ENCODE assay signal across 9 cellular contexts in genomic region chr4:119299221-119300071, GRCh38. TPM values are rescaled to one million over a fixed set of nuclear protein-coding genes. Genes with fewer than 3 reads are reported as not detected.
A peak's percentile ranks its signal among the peaks of the same experiment; 100 is the strongest.
DNase-seq lines count a peak whose midpoint lies in the region; ATAC-seq, FAIRE-seq and TF ChIP-seq lines count a peak whose summit lies in the region.
"Had no signal": no experiment of that assay in that cellular context is flagged by ENCODE, and none has a peak within 500 bp of the region (broad histone marks: within the 10 kb centered on the region; RNA-seq: fewer than 3 reads in every experiment).

No MANE protein-coding gene starts in this region.

- CTCF ChIA-PET in HepG2 (lab: Yijun Ruan, JAX; ENCODE audit: low intra/inter-chr PET ratio, low total read pairs) = no interaction called here

- POLR2A ChIA-PET in HepG2 (lab: Yijun Ruan, JAX) = interaction anchor here (0.9 to 2.7 kb wide), 5 partner anchors 8 to 156 kb away, joined by 3 to 30 read pairs (median 4); partner anchors contain the start of gene USP53

- no peak for DNase-seq in brain microvascular endothelial cell
- peak; percentile 54 for DNase-seq in HepG2 (ENCODE audit: low spot score)
- DNase-seq in midbrain (lab: John Stamatoyannopoulos, UW) = no peak
- no peak for DNase-seq in stimulated activated CD4-positive, alpha-beta T cell treated with anti-CD3 and anti-CD28 coated beads, Interleukin-4, amount 100 ng/mL, for 24 hours

- no peaks in the 10 kb centered on the region for H3K9me3 ChIP-seq in DOHH2 (ENCODE audit: control insufficient read depth, insufficient read depth, low read length)
- H3K9me3 ChIP-seq in HUES64 (ENCODE audit: insufficient read depth, low read depth, low read length) = no peaks in the 10 kb centered on the region
- no peaks in the 10 kb centered on the region for H3K9me3 ChIP-seq in HepG2 (ENCODE audit: low read length)
- H3K9me3 ChIP-seq in thymus (ENCODE audit: control insufficient read depth) = no peaks in the 10 kb centered on the region

- H3K4me3 ChIP-seq in DOHH2 (ENCODE audit: low read length) (peak overlapping the region; percentile 95), HUES64 (ENCODE audit: low read length) (peak overlapping the region; percentile 89), brain microvascular endothelial cell (ENCODE audit: low read depth, low read length) (peak overlapping the region; percentile 89), HepG2 (replicated peaks in 1 of 3; ENCODE audit: insufficient read depth in 1 of 3, low read depth in 2 of 3, low read length in 3 of 3) (peak overlapping the region; percentile 85 to 100 (median 91)), thymus (ENCODE audit: low read length) (peak overlapping the region; percentile 90)

- H3K4me1 ChIP-seq in DOHH2 (ENCODE audit: control insufficient read depth, low read length) (peaks cover 37% of the 10 kb centered on the region), HUES64 (ENCODE audit: insufficient read depth, low read length) (peaks cover 4% of the 10 kb centered on the region; the same call in 1 of the 2 replicates), HepG2 (ENCODE audit: insufficient read depth, low read length) (peaks cover 61% of the 10 kb centered on the region), thymus (ENCODE audit: control insufficient read depth, insufficient read depth, low read length) (peaks cover 5% of the 10 kb centered on the region)

- TSS peak; percentile 66 for BruUV-seq in HepG2 (replicated peaks; lab: Mats Ljungman, UMichigan)

- WGBS in HUES64 = 57% methylated on average over 12 of the region's 12 CpGs
- 3% methylated on average over 12 of the region's 12 CpGs for WGBS in HepG2 (ENCODE audit: low lambda C conversion rate)
- 10% methylated on average over 12 of the region's 12 CpGs for WGBS in thymus

- H3K9me2 ChIP-seq in DOHH2 (replicated peaks; ENCODE audit: control insufficient read depth, low read length) = no peaks in the 10 kb centered on the region

- no peak overlapping the region for H2AFZ ChIP-seq in HepG2 (ENCODE audit: low read length)

- H3K9ac ChIP-seq in HUES64 (ENCODE audit: low read depth, low read length) = peak overlapping the region; percentile 80
- peak overlapping the region; percentile 91 for H3K9ac ChIP-seq in HepG2 (ENCODE audit: insufficient read depth, low read depth, low read length)

- in situ Hi-C loops in brain microvascular endothelial cell (cut with HindIII; ENCODE audit: low pct_ligation_motif_present, low sequenced_read_pairs) (no loop called here), HepG2 (cut with HindIII; ENCODE audit: extremely low pct_ligation_motif_present, low pct_unique_long_range_greater_than_20kb) (loop anchor here (10.0 kb wide), 1 partner anchor 315 kb away; no protein-coding TSS in a partner anchor)

- H3K36me3 ChIP-seq in DOHH2 (ENCODE audit: control insufficient read depth, low read length) (peaks cover 54% of the 10 kb centered on the region), HUES64 (ENCODE audit: insufficient read depth, low read length) (peaks cover 33% of the 10 kb centered on the region), brain microvascular endothelial cell (replicated peaks) (peaks cover 4% of the 10 kb centered on the region), HepG2 (replicated peaks in 1 of 2; ENCODE audit: control insufficient read depth in 1 of 2, insufficient read depth in 2 of 2, low read length in 2 of 2) (peaks cover 0 to 3% of the 10 kb centered on the region in 2 experiments; a peak in 1 of 5 replicates), thymus (ENCODE audit: control insufficient read depth, insufficient read depth) (no peaks in the 10 kb centered on the region)

- H3K27ac ChIP-seq in DOHH2 (ENCODE audit: low read depth, low read length) = peak overlapping the region; percentile 87
- no peak overlapping the region; the same call in 1 of the 2 replicates for H3K27ac ChIP-seq in HUES64 (ENCODE audit: low read depth, low read length)
- H3K27ac ChIP-seq in brain microvascular endothelial cell = peak overlapping the region; percentile 89
- H3K27ac ChIP-seq in HepG2 (ENCODE audit: extremely low read length, insufficient read depth, low read length) = peak overlapping the region; percentile 89
- peak overlapping the region; percentile 94 for H3K27ac ChIP-seq in thymus (ENCODE audit: low read depth)

- TF ChIP-seq RAD21 in HepG2 (CRISPR knock-in tag; IDR thresholded peaks at IDR 0.05) = no peak

- TF ChIP-seq CTCF in DOHH2 (IDR thresholded peaks at IDR 0.05; ENCODE audit: low read depth, low read length, poor library complexity, severe bottlenecking) (no peak), brain microvascular endothelial cell (IDR thresholded peaks at IDR 0.05; ENCODE audit: low read depth, low read length, missing control alignments) (no peak), HepG2 (CRISPR knock-in tag; IDR thresholded peaks at IDR 0.05) (no peak)

- peaks cover 48% of the 10 kb centered on the region for H3F3A ChIP-seq in DOHH2 (ENCODE audit: control insufficient read depth, insufficient read depth)

- no peaks in the 10 kb centered on the region for H4K20me1 ChIP-seq in DOHH2 (ENCODE audit: control insufficient read depth, insufficient read depth, low read depth, low read length)
- peaks cover 12% of the 10 kb centered on the region; the same call in 1 of the 2 replicates for H4K20me1 ChIP-seq in HepG2 (ENCODE audit: insufficient read depth, low read length)

- H3K27me3 ChIP-seq in DOHH2 (ENCODE audit: control insufficient read depth, low read length) = no peaks in the 10 kb centered on the region
- no peaks in the 10 kb centered on the region for H3K27me3 ChIP-seq in HUES64 (ENCODE audit: insufficient read depth, low read length)
- H3K27me3 ChIP-seq in brain microvascular endothelial cell (replicated peaks) = no peaks in the 10 kb centered on the region
- H3K27me3 ChIP-seq in HepG2 (ENCODE audit: control insufficient read depth in 1 of 2, insufficient read depth in 2 of 2, low read length in 2 of 2) = peaks cover 0 to 9% of the 10 kb centered on the region in 2 experiments; a peak in 2 of 5 replicates
- no peaks in the 10 kb centered on the region for H3K27me3 ChIP-seq in thymus (ENCODE audit: control insufficient read depth, insufficient read depth)

- TF ChIP-seq EP300 in HepG2 (IDR thresholded peaks at IDR 0.05; ENCODE audit: low read depth in 2 of 2, low read length in 2 of 2) = no peak
- no peak for TF ChIP-seq EP300 in HepG2 (CRISPR knock-in tag; IDR thresholded peaks at IDR 0.05; ENCODE audit: borderline replicate concordance)

- intact Hi-C loops in HepG2 (cut with micrococcal nuclease; ENCODE audit: unreplicated experiment) = loop anchor here (1.0 to 5.0 kb wide), 3 partner anchors 86 to 753 kb away; no protein-coding TSS in a partner anchor

- H3K79me2 ChIP-seq in DOHH2 (ENCODE audit: control insufficient read depth, low read length) (peaks cover 57% of the 10 kb centered on the region), HepG2 (ENCODE audit: insufficient read depth, low read length) (peaks cover 39% of the 10 kb centered on the region)

- H3K4me2 ChIP-seq in DOHH2 (ENCODE audit: low read length) (peak overlapping the region; percentile 94), HepG2 (ENCODE audit: low read depth, low read length) (peak overlapping the region; percentile 87)

- peak; percentile 66 for ATAC-seq in GM21529 (IDR thresholded peaks at IDR 0.05; ENCODE audit: unreplicated experiment)
- ATAC-seq in HepG2 = peak; percentile 42

- peak; percentile 66 to 69 for TF ChIP-seq POLR2A in HepG2 (IDR thresholded peaks at IDR 0.05; ENCODE audit: insufficient read depth in 1 of 2, low read depth in 2 of 2, low read length in 2 of 2)

- peak; percentile 23 for FAIRE-seq in HepG2 (lab: Jason Lieb, UNC)

TF ChIP-seq in HepG2, 621 proteins besides CTCF, POLR2A, EP300 and RAD21 (continues in another document):
- TF ChIP-seq TGIF2 (CRISPR knock-in tag; IDR thresholded peaks at IDR 0.05) (0 out of 2 replicates have a peak, but pooled peaks have one; percentile 29), ZNF558 (CRISPR knock-in tag; IDR thresholded peaks at IDR 0.05; ENCODE audit: borderline replicate concordance) (peak; percentile 52; the same call in 1 of the 2 replicates), ZNF124 (CRISPR knock-in tag; IDR thresholded peaks at IDR 0.05) (no peak), ZKSCAN8 (CRISPR knock-in tag; IDR thresholded peaks at IDR 0.05; ENCODE audit: borderline replicate concordance) (no peak), HNF4G (IDR thresholded peaks at IDR 0.05; ENCODE audit: borderline replicate concordance, low read depth, low read length) (peak; percentile 83), HNF4G (CRISPR knock-in tag; IDR thresholded peaks at IDR 0.05; ENCODE audit: borderline replicate concordance, low read depth) (0 out of 2 replicates have a peak, but pooled peaks have one; percentile 64), ZNF598 (CRISPR knock-in tag; IDR thresholded peaks at IDR 0.05; ENCODE audit: borderline replicate concordance) (no peak), RFX1 (IDR thresholded peaks at IDR 0.05) (no peak)

RNA-seq across cellular contexts. Expression of gene FABP2, which starts 22.5 kb away (rescaled TPM):
- polyA plus RNA-seq in HUES64 (2013, experiment 1 of 2) = not detected
- not detected for polyA plus RNA-seq in HUES64 (2013, experiment 2 of 2)
- total RNA-seq in HepG2 (2016; rRNA removed; fragmentation: Illumina TruSeq; extraction: Trizol) = 1.2 and 1.9 TPM in 2 replicates
- total RNA-seq in HepG2 (2016; cell fraction: cytosol; rRNA removed; fragmentation: Illumina TruSeq; extraction: Trizol; ENCODE audit: low read depth) = 0.30 and 0.71 TPM in 2 replicates
- total RNA-seq in HepG2 (2016; cell fraction: insoluble cytoplasmic fraction; rRNA removed; fragmentation: Illumina TruSeq; extraction: Trizol) = 1.1 and 2.0 TPM in 2 replicates
- total RNA-seq in HepG2 (2016; cell fraction: membrane; rRNA removed; fragmentation: Illumina TruSeq; extraction: Trizol) = 1.8 TPM in 2 replicates
- 1.1 and 1.7 TPM in 2 replicates for total RNA-seq in HepG2 (2016; cell fraction: nucleus; rRNA removed; fragmentation: Illumina TruSeq; extraction: Trizol)
- polyA plus RNA-seq in HepG2 (2011; rRNA removed) (0.72 and 0.78 TPM in 2 replicates), thymus (1.9 TPM)
- 0.23 and 0.33 TPM in 2 replicates for polyA plus RNA-seq in HepG2 (2011; cell fraction: cytosol; rRNA removed)
- 0.48 and 0.61 TPM in 2 replicates for polyA plus RNA-seq in HepG2 (2011; cell fraction: nucleus; rRNA removed)
- polyA plus RNA-seq in HepG2 (2012) = 1.1 and 1.7 TPM in 2 replicates
- polyA plus RNA-seq in HepG2 (2016; cell fraction: cytosol; fragmentation: Illumina TruSeq; extraction: Trizol; ENCODE audit: low read depth) = 0.83 and 1.1 TPM in 2 replicates
- 1.5 and 1.6 TPM in 2 replicates for polyA plus RNA-seq in HepG2 (2016; cell fraction: insoluble cytoplasmic fraction; fragmentation: Illumina TruSeq; extraction: Trizol; ENCODE audit: low read depth)
- 1.3 and 1.4 TPM in 2 replicates for polyA plus RNA-seq in HepG2 (2016; cell fraction: membrane; fragmentation: Illumina TruSeq; extraction: Trizol; ENCODE audit: low read depth)
- 1.1 and 1.4 TPM in 2 replicates for polyA plus RNA-seq in HepG2 (2016; cell fraction: nucleus; fragmentation: Illumina TruSeq; extraction: Trizol; ENCODE audit: insufficient read depth, low read depth)
- polyA minus RNA-seq in HepG2 (2011; rRNA and poly(A)+ RNA removed; ENCODE audit: low replicate concordance) = 0.58 TPM in 1 of 2 replicates, not detected in the other
- polyA minus RNA-seq in HepG2 (2011; cell fraction: cytosol; rRNA and poly(A)+ RNA removed) = 0.35 and 0.99 TPM in 2 replicates
- 4.6 and 5.0 TPM in 2 replicates for polyA minus RNA-seq in HepG2 (2011; cell fraction: nucleus; rRNA and poly(A)+ RNA removed)
- total RNA-seq: activated CD8-positive, alpha-beta memory T cell treated with anti-CD3 and anti-CD28 coated beads for 36 hours had no signal
